Comparison of ENCODE assay signal across 8 cellular contexts in the genomic region with DNA sequence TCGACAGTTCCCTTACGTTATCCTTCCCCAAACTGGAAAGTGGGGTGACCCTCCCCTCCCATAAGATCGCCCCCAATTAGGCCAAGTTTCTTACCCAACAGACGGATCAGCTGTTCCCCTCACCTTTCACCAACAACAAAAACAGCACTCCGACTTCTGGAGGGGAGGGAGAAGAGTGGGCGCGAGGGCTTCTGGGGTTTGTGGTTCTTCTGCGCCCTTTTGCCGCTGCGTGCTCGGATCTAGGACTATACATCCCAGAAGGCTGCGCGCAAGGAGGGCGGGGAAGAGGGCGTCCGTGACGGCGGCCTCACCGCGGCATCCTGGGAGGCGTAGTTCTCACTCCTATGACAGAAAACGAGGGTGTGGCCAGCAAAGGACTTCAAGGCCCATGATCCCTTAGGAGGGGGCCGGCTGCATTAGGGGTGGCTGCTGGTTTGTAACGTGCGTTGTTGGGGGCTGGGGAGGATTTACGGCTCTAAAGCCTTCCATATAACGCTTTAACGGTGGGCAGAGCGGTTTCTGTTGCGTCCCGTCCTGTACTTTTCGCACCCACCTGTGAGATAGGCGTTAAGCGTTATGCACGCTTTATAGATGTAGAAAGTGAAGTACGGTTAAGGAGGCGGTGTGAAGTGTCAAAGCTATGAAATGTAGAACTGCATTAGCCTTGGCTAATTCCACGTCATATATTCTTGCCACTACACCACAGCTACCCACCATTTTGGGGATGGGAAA. TPM values are rescaled to one million over a fixed set of nuclear protein-coding genes. Genes with fewer than 3 reads are reported as not detected.
DNase-seq lines count a peak whose midpoint lies in the region; ATAC-seq, FAIRE-seq and TF ChIP-seq lines count a peak whose summit lies in the region.

A gene with protein sequence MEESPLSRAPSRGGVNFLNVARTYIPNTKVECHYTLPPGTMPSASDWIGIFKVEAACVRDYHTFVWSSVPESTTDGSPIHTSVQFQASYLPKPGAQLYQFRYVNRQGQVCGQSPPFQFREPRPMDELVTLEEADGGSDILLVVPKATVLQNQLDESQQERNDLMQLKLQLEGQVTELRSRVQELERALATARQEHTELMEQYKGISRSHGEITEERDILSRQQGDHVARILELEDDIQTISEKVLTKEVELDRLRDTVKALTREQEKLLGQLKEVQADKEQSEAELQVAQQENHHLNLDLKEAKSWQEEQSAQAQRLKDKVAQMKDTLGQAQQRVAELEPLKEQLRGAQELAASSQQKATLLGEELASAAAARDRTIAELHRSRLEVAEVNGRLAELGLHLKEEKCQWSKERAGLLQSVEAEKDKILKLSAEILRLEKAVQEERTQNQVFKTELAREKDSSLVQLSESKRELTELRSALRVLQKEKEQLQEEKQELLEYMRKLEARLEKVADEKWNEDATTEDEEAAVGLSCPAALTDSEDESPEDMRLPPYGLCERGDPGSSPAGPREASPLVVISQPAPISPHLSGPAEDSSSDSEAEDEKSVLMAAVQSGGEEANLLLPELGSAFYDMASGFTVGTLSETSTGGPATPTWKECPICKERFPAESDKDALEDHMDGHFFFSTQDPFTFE (minus strand): TSS at position 143 of the 732 bp plus-strand sequence. CDS start 2,210 bp downstream, outside the sequence.

- H4K20me1 ChIP-seq in HepG2 (ENCODE audit: insufficient read depth, low read length) = no peaks in the 10 kb centered on the region

- BruUV-seq in HepG2 (replicated peaks; lab: Mats Ljungman, UMichigan) = no TSS peak

- ATAC-seq in GM19438 (IDR thresholded peaks at IDR 0.05; ENCODE audit: low read depth, unreplicated experiment) (peak; percentile 97), HG03575 (IDR thresholded peaks at IDR 0.05; ENCODE audit: extremely low read depth, insufficient number of reproducible peaks, low FRiP score, unreplicated experiment) (peak; percentile 89), HepG2 (peak; percentile 99)

- no peak for TF ChIP-seq CTCF in HepG2 (CRISPR knock-in tag; IDR thresholded peaks at IDR 0.05)

- no peak for TF ChIP-seq RAD21 in HepG2 (CRISPR knock-in tag; IDR thresholded peaks at IDR 0.05)

- H3K27ac ChIP-seq in HepG2 (ENCODE audit: extremely low read length, insufficient read depth, low read length) = peak within 1 kb of the TSS; percentile 10

- TF ChIP-seq EP300 in HepG2 (IDR thresholded peaks at IDR 0.05; ENCODE audit: low read depth in 2 of 2, low read length in 2 of 2) (no peak), HepG2 (CRISPR knock-in tag; IDR thresholded peaks at IDR 0.05; ENCODE audit: borderline replicate concordance) (no peak)

- H3K4me1 Mint-ChIP-seq in activated CD4-positive, alpha-beta memory T cell treated with anti-CD3 and anti-CD28 coated beads for 36 hours (ENCODE audit: low read depth) = peaks cover 19% of the 10 kb centered on the region

- 2% methylated on average over 22 of the region's 38 CpGs for WGBS in HepG2 (ENCODE audit: low lambda C conversion rate)

- DNase-seq in CD1c-positive myeloid dendritic cell (ENCODE audit: extremely low spot score) = peak; percentile 98
- DNase-seq in NCI-H82 treated with DMSO at 0.1 percent for 48 hours (lab: John Stamatoyannopoulos, UW; ENCODE audit: unreplicated experiment) = peak; percentile 96
- peak; percentile 99 for DNase-seq in activated CD4-positive, alpha-beta memory T cell treated with anti-CD3 and anti-CD28 coated beads for 36 hours
- DNase-seq in dermis microvascular lymphatic vessel endothelial cell (ENCODE audit: low read depth in 2 of 2) = peak; percentile 94 to 98
- peak; percentile 95 for DNase-seq in HepG2 (ENCODE audit: low spot score)
- peak; percentile 95 for DNase-seq in stimulated activated CD4-positive, alpha-beta T cell treated with anti-CD3 and anti-CD28 coated beads, Interleukin-4, amount 100 ng/mL, for 1 hour

- intact Hi-C loops in activated CD4-positive, alpha-beta memory T cell treated with anti-CD3 and anti-CD28 coated beads for 36 hours (cut with micrococcal nuclease) = loop anchor here (1.0 to 10.0 kb wide), 4 partner anchors 51 to 547 kb away; a partner anchor contains a TSS
- intact Hi-C loops in HepG2 (cut with micrococcal nuclease; ENCODE audit: unreplicated experiment) = loop anchor here (2.0 kb wide), 1 partner anchor 19 kb away; no protein-coding TSS in a partner anchor

- FAIRE-seq in HepG2 (lab: Jason Lieb, UNC) = peak; percentile 97

- no peaks in the 10 kb centered on the region; a peak in 1 of 5 replicates for H3K27me3 ChIP-seq in HepG2 (ENCODE audit: control insufficient read depth in 1 of 2, insufficient read depth in 2 of 2, low read length in 2 of 2)

- peaks cover 16% of the 10 kb centered on the region for H3K4me1 ChIP-seq in HepG2 (ENCODE audit: insufficient read depth, low read length)

- peaks cover 0 to 5% of the 10 kb centered on the region in 2 experiments; a peak in 1 of 5 replicates for H3K36me3 ChIP-seq in HepG2 (replicated peaks in 1 of 2; ENCODE audit: control insufficient read depth in 1 of 2, insufficient read depth in 2 of 2, low read length in 2 of 2)

- in situ Hi-C loops in HepG2 (cut with HindIII; ENCODE audit: extremely low pct_ligation_motif_present, low pct_unique_long_range_greater_than_20kb) = no loop called here

- H3K9ac ChIP-seq in HepG2 (ENCODE audit: insufficient read depth, low read depth, low read length) = peak within 1 kb of the TSS; percentile 66

- H3K4me3 Mint-ChIP-seq in activated CD4-positive, alpha-beta memory T cell treated with anti-CD3 and anti-CD28 coated beads for 36 hours = peak within 1 kb of the TSS; percentile 87

- peak within 1 kb of the TSS; percentile 77 for H3K27ac Mint-ChIP-seq in activated CD4-positive, alpha-beta memory T cell treated with anti-CD3 and anti-CD28 coated beads for 36 hours

- H3K36me3 Mint-ChIP-seq in activated CD4-positive, alpha-beta memory T cell treated with anti-CD3 and anti-CD28 coated beads for 36 hours = no peaks in the 10 kb centered on the region

- H3K9me3 Mint-ChIP-seq in activated CD4-positive, alpha-beta memory T cell treated with anti-CD3 and anti-CD28 coated beads for 36 hours = no peaks in the 10 kb centered on the region

- peak within 1 kb of the TSS; percentile 83 for H2AFZ ChIP-seq in HepG2 (ENCODE audit: low read length)

- H3K4me2 ChIP-seq in HepG2 (ENCODE audit: low read depth, low read length) = peak within 1 kb of the TSS; percentile 87

- POLR2A ChIA-PET in activated CD4-positive, alpha-beta memory T cell treated with anti-CD3 and anti-CD28 coated beads for 36 hours (lab: Charles Lee) = interaction anchor here (0.9 to 2.3 kb wide), 2 partner anchors 16 to 52 kb away, joined by 3 to 10 read pairs; a partner anchor contains a TSS
- POLR2A ChIA-PET in HepG2 (lab: Yijun Ruan, JAX) = interaction anchor here (1.6 kb wide), 1 partner anchor 51 kb away, joined by 3 read pairs; no protein-coding TSS in a partner anchor

- CTCF ChIA-PET in activated CD4-positive, alpha-beta memory T cell treated with anti-CD3 and anti-CD28 coated beads for 36 hours (lab: Charles Lee) = interaction anchor here (0.9 to 14.1 kb wide), 5 partner anchors 17 to 30 kb away, joined by 3 to 269 read pairs (median 4); no protein-coding TSS in a partner anchor
- CTCF ChIA-PET in HepG2 (lab: Yijun Ruan, JAX; ENCODE audit: low intra/inter-chr PET ratio, low total read pairs) = no interaction called here

- no peaks in the 10 kb centered on the region for H3K79me2 ChIP-seq in HepG2 (ENCODE audit: insufficient read depth, low read length)

- H3K4me3 ChIP-seq in HepG2 (replicated peaks in 1 of 3; ENCODE audit: insufficient read depth in 1 of 3, low read depth in 2 of 3, low read length in 3 of 3) = peak within 1 kb of the TSS; percentile 72 to 81 (median 76)

- TF ChIP-seq POLR2A in HepG2 (IDR thresholded peaks at IDR 0.05; ENCODE audit: insufficient read depth in 1 of 2, low read depth in 2 of 2, low read length in 2 of 2) = peak in 1 of 2 experiments; percentile 80; a peak in 2 of 4 replicates

- no peaks in the 10 kb centered on the region for H3K9me3 ChIP-seq in HepG2 (ENCODE audit: low read length)

- no peaks in the 10 kb centered on the region for H3K27me3 Mint-ChIP-seq in activated CD4-positive, alpha-beta memory T cell treated with anti-CD3 and anti-CD28 coated beads for 36 hours

TF ChIP-seq in HepG2, 621 proteins besides CTCF, POLR2A, EP300 and RAD21 (continues in another document):
- TF ChIP-seq ZFP82 (CRISPR knock-in tag; IDR thresholded peaks at IDR 0.05; ENCODE audit: borderline replicate concordance) (no peak), ZNF335 (CRISPR knock-in tag; IDR thresholded peaks at IDR 0.05) (peak; percentile 77; the same call in 1 of the 2 replicates), BORCS8-MEF2B (CRISPR knock-in tag; IDR thresholded peaks at IDR 0.05) (no peak), ZNF343 (CRISPR knock-in tag; IDR thresholded peaks at IDR 0.05) (no peak), ARNTL (CRISPR knock-in tag; IDR thresholded peaks at IDR 0.05) (peak; percentile 77), NR2F6 (IDR thresholded peaks at IDR 0.05) (no peak), NR2F6 (CRISPR knock-in tag; IDR thresholded peaks at IDR 0.05) (no peak)

RNA-seq across cellular contexts. Expression of the gene that starts here (rescaled TPM):
- total RNA-seq in activated CD4-positive, alpha-beta memory T cell treated with anti-CD3 and anti-CD28 coated beads for 36 hours = 10 to 100 TPM; 21.2 to 23.7 TPM
- 44.9 and 72.6 TPM in 2 replicates for total RNA-seq in dermis microvascular lymphatic vessel endothelial cell
- 4.9 and 7.7 TPM in 2 replicates for total RNA-seq in HepG2 (2016; rRNA removed; fragmentation: Illumina TruSeq; extraction: Trizol)
- 0.81 and 0.88 TPM in 2 replicates for total RNA-seq in HepG2 (2016; cell fraction: cytosol; rRNA removed; fragmentation: Illumina TruSeq; extraction: Trizol; ENCODE audit: low read depth)
- 5.4 and 6.9 TPM in 2 replicates for total RNA-seq in HepG2 (2016; cell fraction: insoluble cytoplasmic fraction; rRNA removed; fragmentation: Illumina TruSeq; extraction: Trizol)
- total RNA-seq in HepG2 (2016; cell fraction: membrane; rRNA removed; fragmentation: Illumina TruSeq; extraction: Trizol) = 1.0 and 1.4 TPM in 2 replicates
- total RNA-seq in HepG2 (2016; cell fraction: nucleus; rRNA removed; fragmentation: Illumina TruSeq; extraction: Trizol) = 10.7 and 11.7 TPM in 2 replicates
- 47.7 and 57.2 TPM in 2 replicates for polyA plus RNA-seq in HepG2 (2011; rRNA removed)
- polyA plus RNA-seq in HepG2 (2011; cell fraction: cytosol; rRNA removed) = 19.0 and 25.5 TPM in 2 replicates
- 439 and 465 TPM in 2 replicates for polyA plus RNA-seq in HepG2 (2011; cell fraction: nucleus; rRNA removed)
- 33.3 and 36.8 TPM in 2 replicates for polyA plus RNA-seq in HepG2 (2012)
- 0.11 and 0.44 TPM in 2 replicates for polyA plus RNA-seq in HepG2 (2016; cell fraction: cytosol; fragmentation: Illumina TruSeq; extraction: Trizol; ENCODE audit: low read depth)
- 3.8 and 4.3 TPM in 2 replicates for polyA plus RNA-seq in HepG2 (2016; cell fraction: insoluble cytoplasmic fraction; fragmentation: Illumina TruSeq; extraction: Trizol; ENCODE audit: low read depth)
- 0.77 and 1.1 TPM in 2 replicates for polyA plus RNA-seq in HepG2 (2016; cell fraction: membrane; fragmentation: Illumina TruSeq; extraction: Trizol; ENCODE audit: low read depth)
- 21.6 and 24.3 TPM in 2 replicates for polyA plus RNA-seq in HepG2 (2016; cell fraction: nucleus; fragmentation: Illumina TruSeq; extraction: Trizol; ENCODE audit: insufficient read depth, low read depth)
- polyA minus RNA-seq in HepG2 (2011; rRNA and poly(A)+ RNA removed; ENCODE audit: low replicate concordance) = 53.0 and 73.1 TPM in 2 replicates
- polyA minus RNA-seq in HepG2 (2011; cell fraction: cytosol; rRNA and poly(A)+ RNA removed) = 5.3 and 6.5 TPM in 2 replicates
- 71.2 and 84.0 TPM in 2 replicates for polyA minus RNA-seq in HepG2 (2011; cell fraction: nucleus; rRNA and poly(A)+ RNA removed)

Comparison
In these comparisons a context has a peak if more than half of its experiments do, and no peak if none do; other contexts are left out.
1. Peak in every context shown above with its lines: DNase-seq, ATAC-seq, H3K4me3 ChIP-seq and H3K27ac ChIP-seq.